ENCODE assay signal across 17 cellular contexts in the genomic region with DNA sequence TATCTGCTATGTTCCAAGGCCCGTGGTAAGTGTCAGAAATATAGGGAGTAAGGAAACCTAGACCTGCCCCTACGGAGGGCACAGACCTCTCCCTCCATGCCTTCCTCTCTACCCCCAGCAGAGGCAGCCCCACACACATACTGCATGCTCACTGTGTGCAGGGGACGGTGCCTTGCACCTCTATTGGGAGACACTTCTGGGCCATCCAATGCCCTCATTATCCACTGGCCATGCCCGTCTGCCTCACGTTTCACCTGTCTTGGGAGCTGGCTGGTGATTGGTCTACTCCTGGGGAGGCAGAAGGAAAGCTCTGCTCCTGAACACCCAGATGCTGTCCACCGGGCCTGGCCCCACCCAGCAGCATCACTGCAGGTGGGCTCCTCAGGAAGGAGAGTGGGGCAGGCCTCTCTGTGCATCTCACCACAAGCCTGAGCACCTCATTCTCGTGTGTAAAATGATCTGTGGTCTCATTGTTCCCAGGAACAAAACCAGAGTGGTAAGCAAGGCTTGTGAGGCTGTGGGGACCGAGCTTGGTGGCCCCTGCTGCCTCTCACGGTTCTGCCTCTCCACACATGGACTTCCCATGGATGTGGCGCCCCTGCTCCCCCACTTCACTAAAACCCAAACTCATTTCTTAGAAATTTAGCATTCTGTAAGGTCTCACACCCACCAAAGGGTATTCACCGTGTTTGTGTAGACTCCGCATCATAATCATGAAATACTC.
A peak's percentile ranks its signal among the peaks of the same experiment; 100 is the strongest.
DNase-seq lines count a peak whose midpoint lies in the region; ATAC-seq and TF ChIP-seq lines count a peak whose summit lies in the region.
"Had no signal": no experiment of that assay in that cellular context is flagged by ENCODE, and none has a peak within 500 bp of the region (broad histone marks: within the 10 kb centered on the region; RNA-seq: fewer than 3 reads in every experiment).

No MANE protein-coding gene starts in this region.

- no peaks in the 10 kb centered on the region for H3K79me2 ChIP-seq in smooth muscle cell (ENCODE audit: low read depth)

- no peak for TF ChIP-seq EP300 in sigmoid colon (IDR thresholded peaks at IDR 0.05)

- no peaks in the 10 kb centered on the region for H3K27me3 ChIP-seq in sigmoid colon
- H3K27me3 ChIP-seq in gastrocnemius medialis, result no peaks in the 10 kb centered on the region
- H3K27me3 ChIP-seq in HAP-1 (ENCODE audit: low read depth), result no peaks in the 10 kb centered on the region
- no peaks in the 10 kb centered on the region for H3K27me3 ChIP-seq in smooth muscle cell (ENCODE audit: low read depth)
- H3K27me3 ChIP-seq: uterus had no signal

- no peak overlapping the region for H2AFZ ChIP-seq in smooth muscle cell (ENCODE audit: low read depth)

- intact Hi-C loops in sigmoid colon (cut with DNase I) (no loop called here), gastrocnemius medialis (cut with DNase I; ENCODE audit: low total_unique reads) (no loop called here)

- H3K4me3 ChIP-seq in sigmoid colon (no peak overlapping the region), gastrocnemius medialis (no peak overlapping the region), HAP-1 (no peak overlapping the region), smooth muscle cell (no peak overlapping the region)
- H3K4me3 ChIP-seq: uterus had no signal

- H4K20me1 ChIP-seq in smooth muscle cell (ENCODE audit: low read depth), result no peaks in the 10 kb centered on the region

- no peak for TF ChIP-seq CTCF in sigmoid colon (IDR thresholded peaks at IDR 0.05)
- no peak for TF ChIP-seq CTCF in gastrocnemius medialis (IDR thresholded peaks at IDR 0.05 in 4 of 5, conservative IDR thresholded peaks at IDR 0.05 in 1 of 5)
- no peak for TF ChIP-seq CTCF in smooth muscle cell (IDR thresholded peaks at IDR 0.05; ENCODE audit: borderline replicate concordance, insufficient read depth, poor library complexity, severe bottlenecking)

- H3K36me3 ChIP-seq in KOPT-K1 (ENCODE audit: insufficient read depth, low read length), result no peaks in the 10 kb centered on the region
- H3K36me3 ChIP-seq in sigmoid colon, result no peaks in the 10 kb centered on the region
- H3K36me3 ChIP-seq in gastrocnemius medialis, result no peaks in the 10 kb centered on the region
- H3K36me3 ChIP-seq in HAP-1 (replicated peaks), result no peaks in the 10 kb centered on the region
- no peaks in the 10 kb centered on the region for H3K36me3 ChIP-seq in smooth muscle cell (ENCODE audit: low read depth)
- H3K36me3 ChIP-seq: uterus had no signal

- DNase-seq in 8988T (peak; percentile 4), epidermal melanocyte (ENCODE audit: insufficient read length, low spot score) (peak; percentile 15), sigmoid colon (peak; percentile 24), NCI-H1930 (lab: John Stamatoyannopoulos, UW) (no peak), gastrocnemius medialis (no peak), HAP-1 (ENCODE audit: low spot score in 2 of 2) (no peak), smooth muscle cell (lab: John Stamatoyannopoulos, UW; ENCODE audit: unreplicated experiment) (no peak)
- DNase-seq: activated CD4-positive, alpha-beta T cell treated with anti-CD3 and anti-CD28 coated beads for 1 hour; activated gamma-delta T cell; effector memory CD8-positive, alpha-beta T cell; HFFc6; KBM-7; NCI-H1694 treated with DMSO at 0.1 percent for 48 hours; NCI-H510A; stimulated activated CD4-positive, alpha-beta T cell treated with anti-CD3 and anti-CD28 coated beads, Interleukin-2, amount 100 ng/mL, for 24 hours; uterus had no signal

- peak overlapping the region; percentile 54 for H3K27ac ChIP-seq in KOPT-K1 (ENCODE audit: low read depth, low read length, poor library complexity, severe bottlenecking)
- H3K27ac ChIP-seq in sigmoid colon, result no peak overlapping the region
- no peak overlapping the region for H3K27ac ChIP-seq in gastrocnemius medialis
- H3K27ac ChIP-seq in smooth muscle cell (ENCODE audit: low read depth), result no peak overlapping the region
- H3K27ac ChIP-seq: uterus had no signal

- in situ Hi-C loops in gastrocnemius medialis (cut with MboI; ENCODE audit: low sequenced_read_pairs in 4 of 4) (no loop called here), HAP-1 (cut with MboI; ENCODE audit: low sequenced_read_pairs) (no loop called here)

- H3K9me3 ChIP-seq in KOPT-K1 (ENCODE audit: insufficient read depth, low read length, poor library complexity, severe bottlenecking) (no peaks in the 10 kb centered on the region), sigmoid colon (no peaks in the 10 kb centered on the region), gastrocnemius medialis (no peaks in the 10 kb centered on the region), HAP-1 (no peaks in the 10 kb centered on the region), smooth muscle cell (replicated peaks; ENCODE audit: low read depth) (no peaks in the 10 kb centered on the region)
- H3K9me3 ChIP-seq: uterus had no signal

- H3K9ac ChIP-seq in smooth muscle cell (ENCODE audit: low read depth), result no peak overlapping the region

- H3K4me2 ChIP-seq in smooth muscle cell, result no peak overlapping the region

- TF ChIP-seq POLR2A in sigmoid colon (IDR thresholded peaks at IDR 0.05), result no peak
- no peak for TF ChIP-seq POLR2A in gastrocnemius medialis (IDR thresholded peaks at IDR 0.05)

- no peak for ATAC-seq in gastrocnemius medialis
- ATAC-seq: effector memory CD8-positive, alpha-beta T cell had no signal

- H3K4me1 ChIP-seq in sigmoid colon (no peaks in the 10 kb centered on the region), gastrocnemius medialis (no peaks in the 10 kb centered on the region), HAP-1 (no peaks in the 10 kb centered on the region), smooth muscle cell (ENCODE audit: low read depth) (peaks cover 12% of the 10 kb centered on the region)
- H3K4me1 ChIP-seq: uterus had no signal

- H3F3A ChIP-seq in smooth muscle cell (ENCODE audit: low read depth), result no peaks in the 10 kb centered on the region

- WGBS in sigmoid colon, 2 donors, result 68 to 77% methylated on average over 12 of the region's 12 CpGs
- WGBS in smooth muscle cell (ENCODE audit: low lambda C conversion rate), result 91% methylated on average over 12 of the region's 12 CpGs

Comparison
In these comparisons a context has a peak if more than half of its experiments do, and no peak if none do; other contexts are left out.
1. DNase-seq: peak in 8988T (single experiment), epidermal melanocyte (single experiment) and sigmoid colon (single experiment); none in NCI-H1930 (0 of 2), gastrocnemius medialis (0 of 2), HAP-1 (0 of 2) and smooth muscle cell (single experiment).